11 cellular contexts compared by ENCODE assay signal in the genomic region with DNA sequence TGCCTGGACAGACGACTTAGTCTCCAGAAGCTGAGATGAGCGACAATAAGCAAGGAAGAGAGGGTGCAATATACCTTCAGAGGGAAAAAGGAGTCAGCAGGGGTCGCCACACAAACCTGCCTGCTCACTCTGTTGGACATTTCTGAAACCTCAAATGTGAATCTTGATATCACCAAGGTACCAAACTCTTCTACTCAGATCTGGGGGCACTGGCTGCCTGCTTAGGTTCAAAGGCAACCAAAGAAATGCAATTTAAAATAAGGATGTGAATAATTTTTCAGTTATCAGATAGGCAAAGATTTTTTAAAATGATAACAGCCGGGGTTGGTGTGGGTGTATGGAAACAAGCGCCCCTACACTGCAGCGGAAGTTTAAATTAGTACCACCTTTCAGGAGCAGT.
DNase-seq lines count a peak whose midpoint lies in the region; ATAC-seq and TF ChIP-seq lines count a peak whose summit lies in the region.
"Had no signal": no experiment of that assay in that cellular context is flagged by ENCODE, and none has a peak within 500 bp of the region (broad histone marks: within the 10 kb centered on the region; RNA-seq: fewer than 3 reads in every experiment).

No MANE protein-coding gene starts in this region.

- H3K36me3 ChIP-seq in Loucy (ENCODE audit: insufficient read depth, low read length) (no peaks in the 10 kb centered on the region), ovary (no peaks in the 10 kb centered on the region)

- no peak overlapping the region for H3K4me2 ChIP-seq in Loucy (ENCODE audit: low read depth, low read length, poor library complexity, severe bottlenecking)

- no peaks in the 10 kb centered on the region for H3K79me2 ChIP-seq in Loucy (ENCODE audit: insufficient read depth, low read length)

- DNase-seq in activated T-cell treated with anti-CD3 and anti-CD28 coated beads for 24 hours (ENCODE audit: low read depth) (peak; percentile 28), ovary (no peak), NCI-H2081 (lab: John Stamatoyannopoulos, UW) (no peak)
- DNase-seq in activated T-cell treated with anti-CD3 and anti-CD28 coated beads, Interleukin-2, amount 50 U/mL, for 1 hour = no peak
- peak; percentile 37 for DNase-seq in activated T-cell treated with anti-CD3 and anti-CD28 coated beads, Interleukin-2, amount 50 U/mL, for 4 hours
- DNase-seq in stimulated activated CD4-positive, alpha-beta T cell treated with anti-CD3 and anti-CD28 coated beads, Interleukin-4, amount 100 ng/mL, for 4 hours = peak; percentile 41 to 58
- DNase-seq: NCI-H526 treated with DMSO at 0.1 percent for 48 hours had no signal

- H3K4me3 ChIP-seq in Loucy (ENCODE audit: low read length, poor library complexity, severe bottlenecking) (no peak overlapping the region), ovary (no peak overlapping the region)

- H3F3A ChIP-seq in Loucy (ENCODE audit: low read depth) = no peaks in the 10 kb centered on the region

- no peaks in the 10 kb centered on the region for H3K27me3 Mint-ChIP-seq in activated T-cell treated with anti-CD3 and anti-CD28 coated beads, Interleukin-2, amount 50 U/mL, for 4 hours (ENCODE audit: low read depth)

- no peaks in the 10 kb centered on the region for H3K36me3 Mint-ChIP-seq in activated T-cell treated with anti-CD3 and anti-CD28 coated beads, Interleukin-2, amount 50 U/mL, for 4 hours (ENCODE audit: insufficient read depth)
- H3K36me3 Mint-ChIP-seq: IgD-negative memory B cell had no signal

- H3K9me3 ChIP-seq in Loucy (ENCODE audit: insufficient read depth, low read depth, low read length) (no peaks in the 10 kb centered on the region), ovary (no peaks in the 10 kb centered on the region)

- intact Hi-C loops in ovary (cut with DNase I) = no loop called here

- H3K27ac ChIP-seq in ovary = no peak overlapping the region

- H3K27me3 ChIP-seq in Loucy (ENCODE audit: insufficient read depth, low read length, poor library complexity, severe bottlenecking) = no peaks in the 10 kb centered on the region
- no peaks in the 10 kb centered on the region for H3K27me3 ChIP-seq in ovary

- no peaks in the 10 kb centered on the region for H3K9me2 ChIP-seq in Loucy (replicated peaks; ENCODE audit: low read depth, low read length)

- no peaks in the 10 kb centered on the region for H4K20me1 ChIP-seq in Loucy (ENCODE audit: insufficient read depth, low read length, poor library complexity, severe bottlenecking)

- TF ChIP-seq CTCF in Loucy (conservative IDR thresholded peaks at IDR 0.05; ENCODE audit: low read length) = peak; percentile 60
- no peak for TF ChIP-seq CTCF in ovary (IDR thresholded peaks at IDR 0.05)

- no peak for TF ChIP-seq EP300 in ovary (IDR thresholded peaks at IDR 0.05)

- H3K4me3 Mint-ChIP-seq in activated T-cell treated with anti-CD3 and anti-CD28 coated beads, Interleukin-2, amount 50 U/mL, for 4 hours = peak overlapping the region; percentile 38
- H3K4me3 Mint-ChIP-seq: T-helper 1 cell treated with Interleukin-12 subunit alpha and Interleukin-12 subunit beta and Interleukin-4 antibody, amounts not matched to agents 30 μg/mL and 1 μg/mL, for 36 hours had no signal

- H3K9me3 Mint-ChIP-seq in activated T-cell treated with anti-CD3 and anti-CD28 coated beads, Interleukin-2, amount 50 U/mL, for 4 hours = peaks cover 4% of the 10 kb centered on the region

- peaks cover 67% of the 10 kb centered on the region for H3K4me1 Mint-ChIP-seq in activated T-cell treated with anti-CD3 and anti-CD28 coated beads, Interleukin-2, amount 50 U/mL, for 4 hours (ENCODE audit: low read depth)

- H3K4me1 ChIP-seq in Loucy (ENCODE audit: insufficient read depth, low read length, poor library complexity, severe bottlenecking) = peaks cover 30% of the 10 kb centered on the region
- H3K4me1 ChIP-seq in ovary (ENCODE audit: insufficient read depth) = no peaks in the 10 kb centered on the region

- no peak for TF ChIP-seq POLR2A in ovary (IDR thresholded peaks at IDR 0.05)

- peak; percentile 23 to 35 for ATAC-seq in activated T-cell treated with anti-CD3 and anti-CD28 coated beads, Interleukin-2, amount 50 U/mL, for 4 hours
- ATAC-seq in GM18867 (IDR thresholded peaks at IDR 0.05; ENCODE audit: unreplicated experiment) = no peak

- H3K9ac ChIP-seq in Loucy (ENCODE audit: low read depth, low read length, poor library complexity, severe bottlenecking) = no peak overlapping the region

- WGBS in ovary, 3 donors = 79 to 86% (median 83%) methylated on average over 6 of the region's 6 CpGs

- no peak overlapping the region for H2AFZ ChIP-seq in Loucy (ENCODE audit: low read length)

Comparison
In these comparisons a context has a peak if more than half of its experiments do, and no peak if none do; other contexts are left out.
1. DNase-seq: peak in activated T-cell treated with anti-CD3 and anti-CD28 coated beads for 24 hours (single experiment), activated T-cell treated with anti-CD3 and anti-CD28 coated beads, Interleukin-2, amount 50 U/mL, for 4 hours (single experiment) and stimulated activated CD4-positive, alpha-beta T cell treated with anti-CD3 and anti-CD28 coated beads, Interleukin-4, amount 100 ng/mL, for 4 hours (2 of 2); none in activated T-cell treated with anti-CD3 and anti-CD28 coated beads, Interleukin-2, amount 50 U/mL, for 1 hour (single experiment), ovary (0 of 5) and NCI-H2081 (0 of 2).